Comparison of ENCODE assay signal across 1 cellular context in the genomic region with DNA sequence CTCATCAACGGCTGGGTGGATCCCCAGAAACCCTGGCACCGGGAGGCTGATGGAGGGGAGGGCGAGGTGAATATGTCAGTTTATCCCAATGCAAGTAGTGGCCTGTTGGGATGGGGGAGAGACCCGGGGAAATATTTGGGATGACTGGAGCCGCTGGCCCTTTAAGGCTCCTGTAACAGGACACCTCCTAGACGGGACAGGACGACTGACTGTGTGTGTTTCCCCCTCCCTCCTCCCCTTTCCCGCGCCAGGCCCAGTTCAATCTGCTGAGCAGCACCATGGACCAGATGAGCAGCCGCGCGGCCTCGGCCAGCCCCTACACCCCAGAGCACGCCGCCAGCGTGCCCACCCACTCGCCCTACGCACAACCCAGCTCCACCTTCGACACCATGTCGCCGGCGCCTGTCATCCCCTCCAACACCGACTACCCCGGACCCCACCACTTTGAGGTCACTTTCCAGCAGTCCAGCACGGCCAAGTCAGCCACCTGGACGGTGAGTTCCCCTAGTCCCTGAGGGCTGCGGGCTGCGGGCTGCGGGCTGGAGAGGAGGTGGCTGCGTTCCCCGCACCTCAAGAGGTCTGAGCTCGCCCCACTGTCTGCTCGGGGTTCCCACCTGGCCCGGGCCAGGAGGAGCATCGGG.
TF ChIP-seq lines count a peak whose summit lies in the region.

No MANE protein-coding gene starts in this region.

TF ChIP-seq in HCT116, 20 proteins besides CTCF, POLR2A, EP300 and RAD21:
- TF ChIP-seq EZH2 (IDR thresholded peaks at IDR 0.05): no peak
